In genomic region chr19:12668346-12668745, GRCh38 we compare ENCODE assay signal across 10 cellular contexts. TPM values are rescaled to one million over a fixed set of nuclear protein-coding genes. Genes with fewer than 3 reads are reported as not detected.
DNase-seq lines count a peak whose midpoint lies in the region; TF ChIP-seq lines count a peak whose summit lies in the region.
"Had no signal": no experiment of that assay in that cellular context is flagged by ENCODE, and none has a peak within 500 bp of the region (broad histone marks: within the 10 kb centered on the region; RNA-seq: fewer than 3 reads in every experiment).

No MANE protein-coding gene starts in this region.

- H3K4me1 ChIP-seq in BLaER1, result peaks cover 52% of the 10 kb centered on the region
- peaks cover 32% of the 10 kb centered on the region for H3K4me1 ChIP-seq in effector memory CD4-positive, alpha-beta T cell (ENCODE audit: control insufficient read depth, insufficient read depth, low read length, poor library complexity, severe bottlenecking)

- TF ChIP-seq RAD21 in neural cell (conservative IDR thresholded peaks at IDR 0.05), result no peak

- no peak for TF ChIP-seq POLR2A in NB4 (IDR thresholded peaks at IDR 0.05; ENCODE audit: extremely low read depth, insufficient read length)

- H2AFZ ChIP-seq in neural cell (ENCODE audit: low read depth, low read length), result no peak overlapping the region

- peak overlapping the region; percentile 88 for H3K4me2 ChIP-seq in BLaER1
- peak overlapping the region; percentile 94 for H3K4me2 ChIP-seq in neural cell (ENCODE audit: low read length)

- H3K4me3 ChIP-seq in BLaER1 (peak overlapping the region; percentile 90), NB4 (ENCODE audit: low read depth, low read length) (peak overlapping the region; percentile 68), neural cell (ENCODE audit: low read length) (peak overlapping the region; percentile 87)
- H3K4me3 ChIP-seq in effector memory CD4-positive, alpha-beta T cell (ENCODE audit: insufficient read depth, low read depth, low read length, poor library complexity, severe bottlenecking), result peak overlapping the region; percentile 78

- TF ChIP-seq EP300 in neural cell (conservative IDR thresholded peaks at IDR 0.05; ENCODE audit: poor library complexity, severe bottlenecking), result no peak

- H3K9ac ChIP-seq in BLaER1 (peak overlapping the region; percentile 94), neural cell (ENCODE audit: low read length) (peak overlapping the region; percentile 87)

- no peak for TF ChIP-seq CTCF in NB4 (IDR thresholded peaks at IDR 0.05; ENCODE audit: low read depth, low read length)
- no peak for TF ChIP-seq CTCF in neural cell (IDR thresholded peaks at IDR 0.05; ENCODE audit: poor library complexity, severe bottlenecking)

- H3K27ac ChIP-seq in BLaER1, result no peak overlapping the region
- peak overlapping the region; percentile 95 for H3K27ac ChIP-seq in effector memory CD4-positive, alpha-beta T cell (ENCODE audit: insufficient read depth, low read length, poor library complexity, severe bottlenecking)
- peak overlapping the region; percentile 95 for H3K27ac ChIP-seq in neural cell (ENCODE audit: low read length)

- no peaks in the 10 kb centered on the region for H3F3A ChIP-seq in neural cell (ENCODE audit: insufficient read depth, low read length, poor library complexity, severe bottlenecking)

- peaks cover 29% of the 10 kb centered on the region for H3K79me2 ChIP-seq in neural cell (replicated peaks; ENCODE audit: insufficient read depth, low read length)

- H3K27me3 ChIP-seq in BLaER1, result no peaks in the 10 kb centered on the region
- H3K27me3 ChIP-seq in effector memory CD4-positive, alpha-beta T cell (replicated peaks; ENCODE audit: control insufficient read depth, insufficient read depth, low read length, poor library complexity, severe bottlenecking), result no peaks in the 10 kb centered on the region
- H3K27me3 ChIP-seq in neural cell (ENCODE audit: insufficient read depth, low read depth, low read length), result no peaks in the 10 kb centered on the region

- DNase-seq in NB4 (ENCODE audit: low read depth) (no peak), activated gamma-delta T cell (lab: John Stamatoyannopoulos, UW) (no peak), mesenteric fat pad (ENCODE audit: low spot score) (no peak), MV-4-11 (lab: John Stamatoyannopoulos, UW) (no peak), LoVo (ENCODE audit: low spot score) (no peak)
- DNase-seq in effector memory CD4-positive, alpha-beta T cell, result no peak
- DNase-seq: NCI-H1436 had no signal

- H3K9me2 ChIP-seq in neural cell (ENCODE audit: insufficient read depth, low read length), result no peaks in the 10 kb centered on the region

- H4K20me1 ChIP-seq in BLaER1 (peaks cover 17% of the 10 kb centered on the region), neural cell (ENCODE audit: insufficient read depth) (no peaks in the 10 kb centered on the region)

- H3K9me3 ChIP-seq in BLaER1 (no peaks in the 10 kb centered on the region), neural cell (ENCODE audit: low read length) (no peaks in the 10 kb centered on the region)
- H3K9me3 ChIP-seq in effector memory CD4-positive, alpha-beta T cell (ENCODE audit: control insufficient read depth, low read length), result no peaks in the 10 kb centered on the region

- peaks cover 34% of the 10 kb centered on the region for H3K36me3 ChIP-seq in BLaER1
- peaks cover 20% of the 10 kb centered on the region for H3K36me3 ChIP-seq in effector memory CD4-positive, alpha-beta T cell (ENCODE audit: control insufficient read depth, insufficient read depth, low read length)
- H3K36me3 ChIP-seq in neural cell (ENCODE audit: insufficient read depth, low read length), result no peaks in the 10 kb centered on the region

TF ChIP-seq in neural cell, 6 proteins besides CTCF, POLR2A, EP300 and RAD21:
- TF ChIP-seq REST (IDR thresholded peaks at IDR 0.05; ENCODE audit: borderline replicate concordance) (no peak), EZH2 (IDR thresholded peaks at IDR 0.05; ENCODE audit: borderline replicate concordance, insufficient read depth, low read length, poor library complexity, severe bottlenecking) (no peak), POLR2AphosphoS5 (IDR thresholded peaks at IDR 0.05) (no peak), SMC3 (conservative IDR thresholded peaks at IDR 0.05; ENCODE audit: poor library complexity) (no peak), TAF1 (IDR thresholded peaks at IDR 0.05; ENCODE audit: low read depth) (no peak), MXI1 (conservative IDR thresholded peaks at IDR 0.05; ENCODE audit: poor library complexity, severe bottlenecking) (no peak)
TF ChIP-seq in neural cell: peak in this region for 0.

RNA-seq across cellular contexts. Expression of gene WDR83, which starts 1.7 kb away (rescaled TPM):
- polyA plus RNA-seq in neural cell, result 45.3 and 51.3 TPM in 2 replicates
- 14.8 and 15.3 TPM in 2 replicates for polyA minus RNA-seq in neural cell
- 7.2 TPM for total RNA-seq in mesenteric fat pad

RNA-seq across cellular contexts. Expression of gene MAN2B1, which starts 1.8 kb away (rescaled TPM):
- 11.5 and 23.4 TPM in 2 replicates for polyA plus RNA-seq in neural cell
- polyA minus RNA-seq in neural cell, result 14.1 and 20.0 TPM in 2 replicates
- 106 TPM for total RNA-seq in mesenteric fat pad

RNA-seq across cellular contexts. Expression of gene DHPS, which starts 13.3 kb away (rescaled TPM):
- 227 and 239 TPM in 2 replicates for polyA plus RNA-seq in neural cell
- 78.4 and 104 TPM in 2 replicates for polyA minus RNA-seq in neural cell
- 46.3 TPM for total RNA-seq in mesenteric fat pad

RNA-seq across cellular contexts. Expression of gene GNG14, which starts 19.5 kb away (rescaled TPM):
- not detected in 2 replicates for polyA plus RNA-seq in neural cell
- not detected in 2 replicates for polyA minus RNA-seq in neural cell
- not detected for total RNA-seq in mesenteric fat pad
- total RNA-seq: dermis blood vessel endothelial cell had no signal

RNA-seq across cellular contexts. Expression of gene FBXW9, which starts 28.1 kb away (rescaled TPM):
- polyA plus RNA-seq in neural cell, result 16.2 and 20.9 TPM in 2 replicates
- 7.3 and 9.0 TPM in 2 replicates for polyA minus RNA-seq in neural cell
- 4.4 TPM for total RNA-seq in mesenteric fat pad
